Comparison of ENCODE assay signal across 8 cellular contexts in genomic region chr15:88894348-88894818, GRCh38. TPM values are rescaled to one million over a fixed set of nuclear protein-coding genes. Genes with fewer than 3 reads are reported as not detected.
DNase-seq lines count a peak whose midpoint lies in the region; ATAC-seq and TF ChIP-seq lines count a peak whose summit lies in the region.

No MANE protein-coding gene starts in this region.

- CTCF ChIA-PET in activated CD4-positive, alpha-beta memory T cell treated with anti-CD3 and anti-CD28 coated beads, Interleukin-2, amount 10 ng/mL, durations not matched to agents 7 days and 5 days (lab: Charles Lee), result interaction anchor here (0.9 to 7.4 kb wide), 6 partner anchors 10 to 283 kb away, joined by 3 to 73 read pairs (median 5); no protein-coding TSS in a partner anchor

- H3K27me3 Mint-ChIP-seq in activated CD4-positive, alpha-beta memory T cell treated with anti-CD3 and anti-CD28 coated beads, Interleukin-2, amount 10 ng/mL, durations not matched to agents 7 days and 5 days, result no peaks in the 10 kb centered on the region
- peaks cover 7 to 12% of the 10 kb centered on the region in 2 donors for H3K27me3 Mint-ChIP-seq in natural killer cell (ENCODE audit: low read depth in 2 of 2)

- TF ChIP-seq CTCF in LNCaP clone FGC (IDR thresholded peaks at IDR 0.05; ENCODE audit: control insufficient read depth, extremely low read depth, insufficient read depth) (peak; percentile 80), natural killer cell (IDR thresholded peaks at IDR 0.05) (peak; percentile 54)

- DNase-seq in Right ventricle myocardium superior, result peak; percentile 66
- DNase-seq in Right ventricle myocardium inferior (ENCODE audit: missing footprints), result no peak
- DNase-seq in LNCaP clone FGC (ENCODE audit: low read depth), result no peak
- DNase-seq in activated CD4-positive, alpha-beta memory T cell treated with anti-CD3 and anti-CD28 coated beads, Interleukin-2, amount 10 ng/mL, durations not matched to agents 7 days and 5 days, result peak; percentile 88
- peak; percentile 76 for DNase-seq in effector CD8-positive, alpha-beta T cell (lab: John Stamatoyannopoulos, UW)
- peak; percentile 42 for DNase-seq in natural killer cell
- no peak for DNase-seq in GOT3 (lab: John Stamatoyannopoulos, UW)

- no peaks in the 10 kb centered on the region for H3K36me3 ChIP-seq in stomach smooth muscle (ENCODE audit: control insufficient read depth in 2 of 2, insufficient read depth in 2 of 2, low read length in 2 of 2)

- intact Hi-C loops in Right ventricle myocardium superior (cut with DNase I), result no loop called here
- intact Hi-C loops in Right ventricle myocardium inferior (cut with DNase I), result loop anchor here (10.0 kb wide), 1 partner anchor 420 kb away; no protein-coding TSS in a partner anchor
- intact Hi-C loops in natural killer cell (cut with micrococcal nuclease), result no loop called here

- H3K27me3 ChIP-seq in stomach smooth muscle (ENCODE audit: control insufficient read depth in 1 of 2, insufficient read depth in 2 of 2, low read length in 2 of 2), result peaks cover 17 to 28% of the 10 kb centered on the region in 2 donors

- no peak overlapping the region for H3K9ac ChIP-seq in stomach smooth muscle (ENCODE audit: low read length in 2 of 2)

- H3K4me1 ChIP-seq in stomach smooth muscle (ENCODE audit: control insufficient read depth, insufficient read depth, low read length), result peaks cover 31% of the 10 kb centered on the region

- H3K36me3 Mint-ChIP-seq in activated CD4-positive, alpha-beta memory T cell treated with anti-CD3 and anti-CD28 coated beads, Interleukin-2, amount 10 ng/mL, durations not matched to agents 7 days and 5 days (ENCODE audit: low read depth), result no peaks in the 10 kb centered on the region
- no peaks in the 10 kb centered on the region for H3K36me3 Mint-ChIP-seq in natural killer cell

- H3K9me3 ChIP-seq in stomach smooth muscle (ENCODE audit: control insufficient read depth in 2 of 2, low read length in 2 of 2), result no peaks in the 10 kb centered on the region

- H3K4me3 ChIP-seq in LNCaP clone FGC (ENCODE audit: low read depth, low read length), result no peak overlapping the region
- H3K4me3 ChIP-seq in stomach smooth muscle (ENCODE audit: low read length in 2 of 2), result peak overlapping the region; percentile 43 to 66

- H3K27ac ChIP-seq in stomach smooth muscle (ENCODE audit: low read length), result no peak overlapping the region

- H3K4me1 Mint-ChIP-seq in activated CD4-positive, alpha-beta memory T cell treated with anti-CD3 and anti-CD28 coated beads, Interleukin-2, amount 10 ng/mL, durations not matched to agents 7 days and 5 days, result peaks cover 38% of the 10 kb centered on the region
- H3K4me1 Mint-ChIP-seq in natural killer cell, result peaks cover 11% of the 10 kb centered on the region in 2 donors

- ATAC-seq in Right ventricle myocardium superior (ENCODE audit: poor library complexity) (peak; percentile 26), Right ventricle myocardium inferior (no peak), natural killer cell (peak; percentile 45 to 72 (median 61))

- POLR2A ChIA-PET in activated CD4-positive, alpha-beta memory T cell treated with anti-CD3 and anti-CD28 coated beads, Interleukin-2, amount 10 ng/mL, durations not matched to agents 7 days and 5 days (lab: Charles Lee), result interaction anchor here (0.8 to 2.3 kb wide), 2 partner anchors 10 to 283 kb away, joined by 3 to 16 read pairs; no protein-coding TSS in a partner anchor

- no peaks in the 10 kb centered on the region for H3K9me3 Mint-ChIP-seq in activated CD4-positive, alpha-beta memory T cell treated with anti-CD3 and anti-CD28 coated beads, Interleukin-2, amount 10 ng/mL, durations not matched to agents 7 days and 5 days
- H3K9me3 Mint-ChIP-seq in natural killer cell, result no peaks in the 10 kb centered on the region

- peak overlapping the region; percentile 49 for H3K27ac Mint-ChIP-seq in activated CD4-positive, alpha-beta memory T cell treated with anti-CD3 and anti-CD28 coated beads, Interleukin-2, amount 10 ng/mL, durations not matched to agents 7 days and 5 days
- H3K27ac Mint-ChIP-seq in natural killer cell, result no peak overlapping the region

- H3K4me3 Mint-ChIP-seq in activated CD4-positive, alpha-beta memory T cell treated with anti-CD3 and anti-CD28 coated beads, Interleukin-2, amount 10 ng/mL, durations not matched to agents 7 days and 5 days, result peak overlapping the region; percentile 79
- peak overlapping the region; percentile 71 for H3K4me3 Mint-ChIP-seq in natural killer cell

RNA-seq across cellular contexts. Expression of gene HAPLN3, which starts 1.0 kb away (rescaled TPM):
- total RNA-seq in Right ventricle myocardium superior, result 2.0 TPM
- total RNA-seq in Right ventricle myocardium inferior, result 1.1 TPM
- 10 to 100 TPM; 66.9 to 67.5 TPM for total RNA-seq in activated CD4-positive, alpha-beta memory T cell treated with anti-CD3 and anti-CD28 coated beads, Interleukin-2, amount 10 ng/mL, durations not matched to agents 7 days and 5 days
- total RNA-seq in natural killer cell, result 10 to 100 TPM; 10.1 to 10.8 (median 10.4) TPM

RNA-seq across cellular contexts. Expression of gene MFGE8, which starts 18.8 kb away (rescaled TPM):
- total RNA-seq in Right ventricle myocardium superior, result 290 TPM
- total RNA-seq in Right ventricle myocardium inferior, result 321 TPM
- total RNA-seq in activated CD4-positive, alpha-beta memory T cell treated with anti-CD3 and anti-CD28 coated beads, Interleukin-2, amount 10 ng/mL, durations not matched to agents 7 days and 5 days, result 10 to 100 TPM; 46.5 to 51.1 TPM
- total RNA-seq in natural killer cell, result 100 to 1,000 TPM in 1 of 3 donors, 10 to 100 TPM in 2; 39.0 to 110 (median 72.5) TPM

Comparison
In these comparisons a context has a peak if more than half of its experiments do, and no peak if none do; other contexts are left out.
1. DNase-seq: peak in Right ventricle myocardium superior (single experiment), activated CD4-positive, alpha-beta memory T cell treated with anti-CD3 and anti-CD28 coated beads, Interleukin-2, amount 10 ng/mL, durations not matched to agents 7 days and 5 days (single experiment), effector CD8-positive, alpha-beta T cell (single experiment) and natural killer cell (single experiment); none in Right ventricle myocardium inferior (single experiment), LNCaP clone FGC (single experiment) and GOT3 (single experiment).
2. RNA of gene HAPLN3, which starts 1.0 kb away (total RNA-seq): 66.9 to 67.5 TPM in activated CD4-positive, alpha-beta memory T cell treated with anti-CD3 and anti-CD28 coated beads, Interleukin-2, amount 10 ng/mL, durations not matched to agents 7 days and 5 days; 10.1 to 10.8 TPM in natural killer cell, 2.0 TPM in Right ventricle myocardium superior (single experiment) and 1.1 TPM in Right ventricle myocardium inferior (single experiment); every median in the first group is over 4 times any median in the second.